In the genomic region with DNA sequence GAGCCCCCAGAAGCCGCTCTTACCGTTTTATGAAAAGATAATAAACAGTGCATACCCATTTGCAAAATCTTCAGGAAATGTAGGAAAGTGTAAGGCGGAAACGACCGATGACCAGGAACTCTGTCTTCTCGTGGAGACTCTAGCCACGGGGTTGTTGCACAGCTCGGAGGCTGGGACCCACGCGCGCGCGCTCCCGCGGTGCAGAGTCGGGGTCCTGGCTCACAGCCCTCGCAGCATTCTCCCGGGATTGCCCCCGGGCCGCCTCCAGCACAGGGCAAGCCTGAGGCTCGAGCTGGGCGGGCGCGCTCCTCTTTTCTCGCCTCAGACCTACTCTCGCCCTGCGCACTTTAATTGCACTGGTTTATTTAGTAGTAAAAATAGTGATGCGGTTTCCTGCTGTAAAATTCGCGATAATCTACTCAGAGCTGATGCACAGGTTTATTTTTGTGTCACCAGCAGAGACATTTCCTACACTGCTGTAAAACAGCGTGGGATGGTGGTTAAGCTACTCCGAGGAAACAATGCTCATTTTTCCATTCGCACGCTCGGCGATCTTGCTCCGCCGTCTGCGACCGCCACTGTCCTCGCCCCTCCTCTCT, we compare ENCODE assay signal across 6 cellular contexts. TPM values are rescaled to one million over a fixed set of nuclear protein-coding genes. Genes with fewer than 3 reads are reported as not detected.
DNase-seq lines count a peak whose midpoint lies in the region; ATAC-seq and TF ChIP-seq lines count a peak whose summit lies in the region.

No MANE protein-coding gene starts in this region.

- peak overlapping the region; percentile 51 for H3K4me3 ChIP-seq in mucosa of descending colon

- peaks cover 19% of the 10 kb centered on the region for H3K27me3 Mint-ChIP-seq in HFFc6 (ENCODE audit: insufficient read depth)
- peaks cover 11% of the 10 kb centered on the region for H3K27me3 Mint-ChIP-seq in activated naive CD8-positive, alpha-beta T cell treated with anti-CD3 and anti-CD28 coated beads, Interleukin-2, amount 50 U/mL, for 24 hours

- no peak for TF ChIP-seq CTCF in HFFc6 (IDR thresholded peaks at IDR 0.05)
- TF ChIP-seq CTCF in mucosa of descending colon (IDR thresholded peaks at IDR 0.05): no peak

- peaks cover 42% of the 10 kb centered on the region for H3K4me1 Mint-ChIP-seq in HFFc6 (ENCODE audit: low read depth)
- peaks cover 62% of the 10 kb centered on the region for H3K4me1 Mint-ChIP-seq in activated naive CD8-positive, alpha-beta T cell treated with anti-CD3 and anti-CD28 coated beads, Interleukin-2, amount 50 U/mL, for 24 hours

- H3K27ac Mint-ChIP-seq in HFFc6: peak overlapping the region; percentile 83
- H3K27ac Mint-ChIP-seq in activated naive CD8-positive, alpha-beta T cell treated with anti-CD3 and anti-CD28 coated beads, Interleukin-2, amount 50 U/mL, for 24 hours: peak overlapping the region; percentile 99

- ATAC-seq in activated naive CD8-positive, alpha-beta T cell treated with anti-CD3 and anti-CD28 coated beads, Interleukin-2, amount 50 U/mL, for 24 hours: peak; percentile 6
- peak; percentile 18 for ATAC-seq in mucosa of descending colon

- no peaks in the 10 kb centered on the region for H3K36me3 ChIP-seq in mucosa of descending colon (ENCODE audit: low read depth)

- H3K9me3 Mint-ChIP-seq in HFFc6: peaks cover 5% of the 10 kb centered on the region
- H3K9me3 Mint-ChIP-seq in activated naive CD8-positive, alpha-beta T cell treated with anti-CD3 and anti-CD28 coated beads, Interleukin-2, amount 50 U/mL, for 24 hours: no peaks in the 10 kb centered on the region

- H3K4me3 Mint-ChIP-seq in HFFc6: peak overlapping the region; percentile 99
- H3K4me3 Mint-ChIP-seq in activated naive CD8-positive, alpha-beta T cell treated with anti-CD3 and anti-CD28 coated beads, Interleukin-2, amount 50 U/mL, for 24 hours: peak overlapping the region; percentile 92

- peaks cover 3% of the 10 kb centered on the region for H3K4me1 ChIP-seq in mucosa of descending colon (ENCODE audit: low read depth)

- H3K36me3 Mint-ChIP-seq in HFFc6 (ENCODE audit: low read depth): no peaks in the 10 kb centered on the region
- H3K36me3 Mint-ChIP-seq in activated naive CD8-positive, alpha-beta T cell treated with anti-CD3 and anti-CD28 coated beads, Interleukin-2, amount 50 U/mL, for 24 hours (ENCODE audit: low read depth): peaks cover 13% of the 10 kb centered on the region

- DNase-seq in HFFc6 (peak; percentile 64), mucosa of descending colon (peak in 2 of 3 donors; percentile 72 to 80), anterior cingulate cortex (lab: John Stamatoyannopoulos, UW) (no peak), COLO668 (lab: John Stamatoyannopoulos, UW; ENCODE audit: unreplicated experiment) (no peak), NK-92 (lab: John Stamatoyannopoulos, UW; ENCODE audit: unreplicated experiment) (no peak)
- DNase-seq in activated naive CD8-positive, alpha-beta T cell treated with anti-CD3 and anti-CD28 coated beads, Interleukin-2, amount 50 U/mL, for 24 hours: peak; percentile 67

- intact Hi-C loops in mucosa of descending colon (cut with DNase I, micrococcal nuclease): loop anchor here in 1 of 2 donors (2.0 kb wide), 1 partner anchor 33 kb away; a partner anchor contains a TSS

- no peaks in the 10 kb centered on the region for H3K9me3 ChIP-seq in mucosa of descending colon

RNA-seq across cellular contexts. Expression of a gene that starts 15.5 kb away (rescaled TPM):
- 1 to 10 TPM; 2.8 to 7.5 (median 5.3) TPM for total RNA-seq in HFFc6 (2021; fragmentation: NEBNext Ultra II Directional; extraction: Animal tissue kit (Norgen Biotek cat#: 25700))
- total RNA-seq in mucosa of descending colon: 1 to 10 TPM; 1.5 to 3.9 (median 3.2) TPM

RNA-seq across cellular contexts. Expression of a gene that starts 33.6 kb away (rescaled TPM):
- 10 to 100 TPM; 20.3 to 24.0 (median 22.5) TPM for total RNA-seq in HFFc6 (2021; fragmentation: NEBNext Ultra II Directional; extraction: Animal tissue kit (Norgen Biotek cat#: 25700))
- total RNA-seq in mucosa of descending colon: 10 to 100 TPM; 25.6 to 34.0 (median 27.6) TPM

RNA-seq across cellular contexts. Expression of a gene that starts 42.1 kb away (rescaled TPM):
- not detected for total RNA-seq in HFFc6 (2021; fragmentation: NEBNext Ultra II Directional; extraction: Animal tissue kit (Norgen Biotek cat#: 25700))
- total RNA-seq in mucosa of descending colon: not detected

RNA-seq across cellular contexts. Expression of a gene that starts 54.2 kb away (rescaled TPM):
- 1,000 to 10,000 TPM; 1,737 to 2,012 (median 1,885) TPM for total RNA-seq in HFFc6 (2021; fragmentation: NEBNext Ultra II Directional; extraction: Animal tissue kit (Norgen Biotek cat#: 25700))
- total RNA-seq in mucosa of descending colon: 1,000 to 10,000 TPM; 1,078 to 1,367 (median 1,218) TPM

RNA-seq across cellular contexts. Expression of a gene that starts 58.5 kb away (rescaled TPM):
- total RNA-seq in HFFc6 (2021; fragmentation: NEBNext Ultra II Directional; extraction: Animal tissue kit (Norgen Biotek cat#: 25700)): not detected
- total RNA-seq in mucosa of descending colon: not detected

Comparison
In these comparisons a context has a peak if more than half of its experiments do, and no peak if none do; other contexts are left out.
1. DNase-seq: peak in HFFc6 (single experiment), activated naive CD8-positive, alpha-beta T cell treated with anti-CD3 and anti-CD28 coated beads, Interleukin-2, amount 50 U/mL, for 24 hours (single experiment) and mucosa of descending colon (2 of 3); none in anterior cingulate cortex (0 of 58), COLO668 (single experiment) and NK-92 (single experiment).